18 cellular contexts compared by ENCODE assay signal in the genomic region with DNA sequence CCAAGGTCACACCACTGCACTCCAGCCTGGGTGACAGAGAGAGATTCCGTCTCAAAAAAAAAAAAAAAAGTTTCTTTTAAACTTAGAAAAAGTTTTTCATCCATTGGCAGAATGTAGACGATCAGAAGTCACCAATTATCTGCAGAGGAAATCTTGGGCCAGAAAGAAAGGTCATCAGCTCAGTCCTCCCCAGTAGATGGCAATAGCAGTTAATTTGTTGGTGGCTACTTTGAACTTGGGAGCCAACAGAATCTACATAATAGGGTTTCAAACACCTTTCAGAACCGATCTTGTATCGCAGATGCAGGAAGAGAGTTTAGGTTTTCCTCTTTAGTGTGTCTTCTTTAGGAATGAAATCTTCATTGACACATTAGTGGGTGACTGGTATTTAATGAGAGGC. TPM values are rescaled to one million over a fixed set of nuclear protein-coding genes. Genes with fewer than 3 reads are reported as not detected.
DNase-seq lines count a peak whose midpoint lies in the region; ATAC-seq and TF ChIP-seq lines count a peak whose summit lies in the region.
"Had no signal": no experiment of that assay in that cellular context is flagged by ENCODE, and none has a peak within 500 bp of the region (broad histone marks: within the 10 kb centered on the region; RNA-seq: fewer than 3 reads in every experiment).

No MANE protein-coding gene starts in this region.

- no peak overlapping the region for H3K27ac Mint-ChIP-seq in endodermal cell
- H3K27ac Mint-ChIP-seq: stimulated activated effector memory CD8-positive, alpha-beta T cell treated with anti-CD3 and anti-CD28 coated beads, Interleukin-12 subunit alpha, Interleukin-12 subunit beta, amount 100 ng/mL, for 72 hours had no signal

- no peaks in the 10 kb centered on the region for H3K36me3 ChIP-seq in endodermal cell (ENCODE audit: control insufficient read depth, insufficient read depth, low read length)
- H3K36me3 ChIP-seq: transverse colon had no signal

- TF ChIP-seq CTCF in endodermal cell (conservative IDR thresholded peaks at IDR 0.05) (peak; percentile 47), retinal pigment epithelial cell (conservative IDR thresholded peaks at IDR 0.05; ENCODE audit: low read depth, low read length) (peak; percentile 17)

- H3K27me3 ChIP-seq in endodermal cell (ENCODE audit: control insufficient read depth, insufficient read depth, low read length, poor library complexity, severe bottlenecking): no peaks in the 10 kb centered on the region

- peaks cover 2% of the 10 kb centered on the region for H3K4me1 Mint-ChIP-seq in endodermal cell
- H3K4me1 Mint-ChIP-seq: CD4-positive, alpha-beta memory T cell; stimulated activated effector memory CD8-positive, alpha-beta T cell treated with anti-CD3 and anti-CD28 coated beads, Interleukin-12 subunit alpha, Interleukin-12 subunit beta, amount 100 ng/mL, for 72 hours had no signal

- DNase-seq in NCI-H82 treated with DMSO at 0.1 percent for 48 hours (lab: John Stamatoyannopoulos, UW; ENCODE audit: unreplicated experiment): peak; percentile 20
- no peak for DNase-seq in NCI-H82 (lab: John Stamatoyannopoulos, UW)
- peak; percentile 11 for DNase-seq in OCI-M1 (lab: John Stamatoyannopoulos, UW)
- DNase-seq in endodermal cell: no peak
- no peak for DNase-seq in retinal pigment epithelial cell (ENCODE audit: low read depth)
- no peak for DNase-seq in activated naive CD4-positive, alpha-beta T cell (lab: John Stamatoyannopoulos, UW)
- no peak for DNase-seq in hippocampal formation (lab: John Stamatoyannopoulos, UW)
- DNase-seq: activated effector memory CD4-positive, alpha-beta T cell treated with Interleukin-2 at 50 U/mL for 16 hours; CD4-positive, alpha-beta memory T cell; EL; NCI-H1436; NCI-H345; transverse colon had no signal

- H3K27me3 Mint-ChIP-seq in endodermal cell (ENCODE audit: insufficient read depth): peaks cover 3% of the 10 kb centered on the region

- H3K36me3 Mint-ChIP-seq in endodermal cell (ENCODE audit: low read depth): no peaks in the 10 kb centered on the region
- H3K36me3 Mint-ChIP-seq: stimulated activated effector memory CD8-positive, alpha-beta T cell treated with anti-CD3 and anti-CD28 coated beads, Interleukin-12 subunit alpha, Interleukin-12 subunit beta, amount 100 ng/mL, for 72 hours had no signal

- no peak overlapping the region for H3K27ac ChIP-seq in endodermal cell (ENCODE audit: low read depth, low read length)
- H3K27ac ChIP-seq: epithelial cell of prostate, transverse colon had no signal

- no peaks in the 10 kb centered on the region for H3K4me1 ChIP-seq in endodermal cell (ENCODE audit: control insufficient read depth, insufficient read depth, low read length)
- H3K4me1 ChIP-seq: transverse colon had no signal

- H3K9ac ChIP-seq in endodermal cell (ENCODE audit: extremely low read depth, low read length, poor library complexity, severe bottlenecking): no peak overlapping the region

- peaks cover 20% of the 10 kb centered on the region for H3K9me3 ChIP-seq in endodermal cell (ENCODE audit: control insufficient read depth, low read length)
- H3K9me3 ChIP-seq: transverse colon had no signal

- no peak overlapping the region for H3K4me3 Mint-ChIP-seq in endodermal cell
- H3K4me3 Mint-ChIP-seq: CD4-positive, alpha-beta memory T cell; stimulated activated effector memory CD8-positive, alpha-beta T cell treated with anti-CD3 and anti-CD28 coated beads, Interleukin-12 subunit alpha, Interleukin-12 subunit beta, amount 100 ng/mL, for 72 hours had no signal

- H3K4me3 ChIP-seq in endodermal cell (ENCODE audit: low read length): no peak overlapping the region
- H3K4me3 ChIP-seq in retinal pigment epithelial cell (ENCODE audit: low read length): no peak overlapping the region
- H3K4me3 ChIP-seq: transverse colon had no signal

- H3K9me3 Mint-ChIP-seq in endodermal cell: no peaks in the 10 kb centered on the region
- H3K9me3 Mint-ChIP-seq: stimulated activated effector memory CD8-positive, alpha-beta T cell treated with anti-CD3 and anti-CD28 coated beads, Interleukin-12 subunit alpha, Interleukin-12 subunit beta, amount 100 ng/mL, for 72 hours had no signal

- no peak for ATAC-seq in HG03469 (IDR thresholded peaks at IDR 0.05; ENCODE audit: unreplicated experiment)
- ATAC-seq: stimulated activated effector memory CD8-positive, alpha-beta T cell treated with anti-CD3 and anti-CD28 coated beads, Interleukin-12 subunit alpha, Interleukin-12 subunit beta, amount 100 ng/mL, for 72 hours had no signal

- 73 to 77% methylated on average over 3 to 4 of the region's 4 CpGs for WGBS in endodermal cell (ENCODE audit: insufficient coverage in 1 of 2, insufficient read length in 1 of 2), 2 experiments

RNA-seq across cellular contexts. Expression of gene LBP, which starts 41.7 kb away (rescaled TPM):
- under 1 TPM in 1 of 2 donors, not detected in 1; 0.18 TPM for total RNA-seq in endodermal cell
- not detected for polyA plus RNA-seq in endodermal cell (2013, experiment 1 of 2)
- not detected for polyA plus RNA-seq in endodermal cell (2013, experiment 2 of 2)
- total RNA-seq: CD4-positive, alpha-beta memory T cell; kidney epithelial cell; mononuclear cell; transverse colon had no signal
- polyA plus RNA-seq: CD4-positive, alpha-beta memory T cell had no signal

RNA-seq across cellular contexts. Expression of gene SNHG17, which starts 47.2 kb away (rescaled TPM):
- total RNA-seq in endodermal cell: 10 to 100 TPM; 36.7 to 45.9 TPM
- polyA plus RNA-seq in endodermal cell (2013, experiment 1 of 2): 76.2 TPM
- 60.8 TPM for polyA plus RNA-seq in endodermal cell (2013, experiment 2 of 2)

Comparison
In these comparisons a context has a peak if more than half of its experiments do, and no peak if none do; other contexts are left out.
1. DNase-seq: peak in NCI-H82 treated with DMSO at 0.1 percent for 48 hours (single experiment) and OCI-M1 (single experiment); none in NCI-H82 (single experiment), endodermal cell (single experiment), retinal pigment epithelial cell (single experiment), activated naive CD4-positive, alpha-beta T cell (0 of 4) and hippocampal formation (0 of 2).